Comparison of ENCODE assay signal across 1 cellular context in the genomic region with DNA sequence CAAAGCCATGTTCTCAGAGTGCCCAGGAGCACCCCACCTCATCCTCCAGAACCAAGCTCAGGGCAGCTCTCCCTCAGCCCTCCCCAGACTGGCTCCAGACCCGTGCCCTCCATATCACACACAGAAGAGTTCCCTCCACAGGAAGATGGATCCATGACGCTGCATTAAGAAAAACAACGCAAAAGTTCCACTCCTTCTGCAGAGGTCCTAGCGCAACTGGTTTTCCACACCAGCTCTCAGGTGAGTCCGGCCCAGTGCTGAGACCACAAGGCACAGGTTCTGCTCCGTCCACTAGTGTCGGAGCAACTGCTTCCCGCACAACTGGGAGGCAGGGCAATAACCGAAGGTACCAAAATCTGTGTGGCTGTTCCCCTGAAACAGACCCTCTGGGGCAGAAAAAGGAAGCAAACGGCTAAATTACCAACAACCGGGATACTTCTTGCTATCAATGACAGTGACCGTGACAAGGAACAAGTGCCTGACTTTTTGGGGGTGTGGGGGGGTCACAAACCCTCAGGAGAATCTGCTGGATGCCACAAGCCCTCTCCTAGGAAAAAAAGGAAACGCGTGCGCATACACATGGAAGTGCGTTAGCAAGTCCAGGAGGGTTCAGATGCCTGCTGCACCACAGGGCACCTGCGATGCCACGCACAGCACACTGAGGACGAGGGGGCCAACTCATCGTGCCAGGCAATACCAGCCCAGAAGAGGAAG.
TF ChIP-seq lines count a peak whose summit lies in the region.

No MANE protein-coding gene starts in this region.

TF ChIP-seq in GM23338, 12 proteins besides CTCF, POLR2A, EP300 and RAD21:
- no peak for TF ChIP-seq ZNF462 (CRISPR knock-in tag; IDR thresholded peaks at IDR 0.05)
